In the genomic region with DNA sequence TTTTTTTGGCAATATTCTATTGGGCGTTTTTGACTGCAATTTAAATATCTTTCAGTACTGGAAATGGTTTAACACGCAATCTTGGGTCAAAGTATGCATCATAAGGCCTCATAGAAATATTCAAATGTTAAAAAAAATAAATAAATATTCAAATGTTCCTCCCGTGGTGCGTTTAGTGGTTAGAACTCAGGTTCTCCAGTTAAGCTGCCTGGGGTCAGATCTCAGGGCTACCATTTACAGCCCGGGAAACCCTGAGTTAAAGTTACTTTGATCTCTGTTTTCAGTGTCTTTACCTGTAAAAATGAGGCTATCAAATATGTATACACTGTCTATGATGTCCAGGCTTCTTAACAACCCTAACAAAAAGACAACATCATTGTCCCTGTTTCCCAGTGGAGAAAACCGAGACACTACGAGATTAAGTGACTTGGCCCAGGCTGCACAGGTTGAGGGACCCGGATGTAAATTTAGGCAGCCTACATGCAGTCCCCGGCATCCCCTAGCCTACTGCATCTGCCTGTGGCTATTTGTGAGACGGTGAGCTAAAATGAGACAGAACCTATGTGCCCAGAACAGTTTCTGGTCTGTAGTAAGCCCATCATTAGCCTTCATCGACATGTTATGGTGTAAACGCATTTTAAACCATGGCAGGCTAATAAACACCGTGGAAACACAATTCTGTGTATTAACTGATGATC, we compare ENCODE assay signal across 11 cellular contexts. TPM values are rescaled to one million over a fixed set of nuclear protein-coding genes. Genes with fewer than 3 reads are reported as not detected.
DNase-seq lines count a peak whose midpoint lies in the region; ATAC-seq and TF ChIP-seq lines count a peak whose summit lies in the region.
"Had no signal": no experiment of that assay in that cellular context is flagged by ENCODE, and none has a peak within 500 bp of the region (broad histone marks: within the 10 kb centered on the region; RNA-seq: fewer than 3 reads in every experiment).

No MANE protein-coding gene starts in this region.

- H3K27ac Mint-ChIP-seq in activated CD4-positive, alpha-beta T cell treated with anti-CD3 and anti-CD28 coated beads, Interleukin-2, amount 10 ng/mL, durations not matched to agents 7 days and 5 days: no peak overlapping the region

- H3K36me3 ChIP-seq in left ventricle myocardium inferior (no peaks in the 10 kb centered on the region), subcutaneous abdominal adipose tissue (ENCODE audit: control insufficient read depth in 5 of 5, insufficient read depth in 5 of 5, low read length in 5 of 5) (no peaks in the 10 kb centered on the region)
- H3K36me3 ChIP-seq: neutrophil, upper lobe of left lung had no signal

- H3K4me1 ChIP-seq in left ventricle myocardium inferior (peaks cover 79% of the 10 kb centered on the region), subcutaneous abdominal adipose tissue (ENCODE audit: control insufficient read depth in 5 of 5, insufficient read depth in 5 of 5, low read length in 5 of 5) (peaks cover 0 to 26% (median 18%) of the 10 kb centered on the region in 5 donors)

- peaks cover 28% of the 10 kb centered on the region for H3K27me3 Mint-ChIP-seq in activated CD4-positive, alpha-beta T cell treated with anti-CD3 and anti-CD28 coated beads, Interleukin-2, amount 10 ng/mL, durations not matched to agents 7 days and 5 days

- peaks cover 12% of the 10 kb centered on the region for H3K4me1 Mint-ChIP-seq in activated CD4-positive, alpha-beta T cell treated with anti-CD3 and anti-CD28 coated beads, Interleukin-2, amount 10 ng/mL, durations not matched to agents 7 days and 5 days

- no peak for DNase-seq in activated CD4-positive, alpha-beta T cell treated with anti-CD3 and anti-CD28 coated beads, Interleukin-2, amount 10 ng/mL, durations not matched to agents 7 days and 5 days
- DNase-seq in activated CD4-positive, alpha-beta T cell treated with anti-CD3 and anti-CD28 coated beads, Interleukin-2, amount 50 U/mL, for 4 hours: no peak
- DNase-seq in left ventricle myocardium inferior: no peak
- DNase-seq in NCI-H524 treated with DMSO at 0.1 percent for 48 hours (lab: John Stamatoyannopoulos, UW): no peak
- DNase-seq in activated naive CD4-positive, alpha-beta T cell treated with Interleukin-2 at 50 U/mL for 16 hours: no peak
- DNase-seq: upper lobe of left lung had no signal

- H3K4me3 Mint-ChIP-seq in activated CD4-positive, alpha-beta T cell treated with anti-CD3 and anti-CD28 coated beads, Interleukin-2, amount 10 ng/mL, durations not matched to agents 7 days and 5 days: peak overlapping the region; percentile 20

- peak overlapping the region; percentile 86 for H3K27ac ChIP-seq in left ventricle myocardium inferior (replicated peaks)
- H3K27ac ChIP-seq in subcutaneous abdominal adipose tissue (ENCODE audit: low read depth, low read length): no peak overlapping the region
- H3K27ac ChIP-seq: KMS-11, neutrophil, upper lobe of left lung had no signal

- intact Hi-C loops in left ventricle myocardium inferior (cut with micrococcal nuclease): no loop called here

- POLR2A ChIA-PET in activated CD4-positive, alpha-beta T cell treated with anti-CD3 and anti-CD28 coated beads, Interleukin-2, amount 10 ng/mL, durations not matched to agents 7 days and 5 days (lab: Charles Lee): no interaction called here

- H3K4me3 ChIP-seq in WI38 (ENCODE audit: low read depth, low read length) (peak overlapping the region; percentile 99), left ventricle myocardium inferior (peak overlapping the region; percentile 68), subcutaneous abdominal adipose tissue (ENCODE audit: low read depth in 1 of 5, low read length in 5 of 5) (peak overlapping the region in 3 of 5 donors; percentile 34 to 73 (median 36))

- no peaks in the 10 kb centered on the region for H3K9me3 ChIP-seq in left ventricle myocardium inferior (replicated peaks)
- H3K9me3 ChIP-seq in subcutaneous abdominal adipose tissue (ENCODE audit: control insufficient read depth in 5 of 5, low read length in 5 of 5): no peaks in the 10 kb centered on the region
- H3K9me3 ChIP-seq: neutrophil, upper lobe of left lung had no signal

- CTCF ChIA-PET in activated CD4-positive, alpha-beta T cell treated with anti-CD3 and anti-CD28 coated beads, Interleukin-2, amount 10 ng/mL, durations not matched to agents 7 days and 5 days (lab: Charles Lee): interaction anchor here (0.9 kb wide), 1 partner anchor 10 kb away, joined by 3 read pairs; no protein-coding TSS in a partner anchor

- H3K9ac ChIP-seq in subcutaneous abdominal adipose tissue (ENCODE audit: low read length in 5 of 5): no peak overlapping the region
- H3K9ac ChIP-seq: KMS-11 had no signal

- TF ChIP-seq CTCF in WI38 (IDR thresholded peaks at IDR 0.05; ENCODE audit: low read depth, low read length): no peak
- no peak for TF ChIP-seq CTCF in left ventricle myocardium inferior (IDR thresholded peaks at IDR 0.05; ENCODE audit: borderline replicate concordance)

- no peaks in the 10 kb centered on the region for H3K36me3 Mint-ChIP-seq in activated CD4-positive, alpha-beta T cell treated with anti-CD3 and anti-CD28 coated beads, Interleukin-2, amount 10 ng/mL, durations not matched to agents 7 days and 5 days (ENCODE audit: low read depth)

- ATAC-seq in GM18498 (IDR thresholded peaks at IDR 0.05; ENCODE audit: unreplicated experiment): no peak

- no peaks in the 10 kb centered on the region for H3K9me3 Mint-ChIP-seq in activated CD4-positive, alpha-beta T cell treated with anti-CD3 and anti-CD28 coated beads, Interleukin-2, amount 10 ng/mL, durations not matched to agents 7 days and 5 days

- peaks cover 25% of the 10 kb centered on the region for H3K27me3 ChIP-seq in left ventricle myocardium inferior (ENCODE audit: low read depth)
- H3K27me3 ChIP-seq in subcutaneous abdominal adipose tissue (ENCODE audit: control insufficient read depth in 5 of 5, insufficient read depth in 4 of 5, low read length in 5 of 5): peaks cover 13 to 23% (median 13%) of the 10 kb centered on the region in 5 donors

RNA-seq across cellular contexts. Expression of gene FHL2, which starts 1.7 kb away (rescaled TPM):
- 1 to 10 TPM; 3.6 TPM for total RNA-seq in activated CD4-positive, alpha-beta T cell treated with anti-CD3 and anti-CD28 coated beads, Interleukin-2, amount 10 ng/mL, durations not matched to agents 7 days and 5 days
- total RNA-seq in left ventricle myocardium inferior: 2,742 TPM

RNA-seq across cellular contexts. Expression of gene C2orf49, which starts 59.8 kb away (rescaled TPM):
- 10 to 100 TPM; 23.5 to 24.5 TPM for total RNA-seq in activated CD4-positive, alpha-beta T cell treated with anti-CD3 and anti-CD28 coated beads, Interleukin-2, amount 10 ng/mL, durations not matched to agents 7 days and 5 days
- 22.7 TPM for total RNA-seq in left ventricle myocardium inferior

Comparison
In these comparisons a context has a peak if more than half of its experiments do, and no peak if none do; other contexts are left out.
1. H3K4me3 ChIP-seq: peak in every context shown above with its lines; median percentile 99 in WI38; 68 in left ventricle myocardium inferior; 36 in subcutaneous abdominal adipose tissue.
2. RNA of gene FHL2, which starts 1.7 kb away (total RNA-seq): 2,742 TPM in left ventricle myocardium inferior (single experiment); 3.6 TPM in activated CD4-positive, alpha-beta T cell treated with anti-CD3 and anti-CD28 coated beads, Interleukin-2, amount 10 ng/mL, durations not matched to agents 7 days and 5 days; every median in the first group is over 100 times any median in the second.